In the genomic region with DNA sequence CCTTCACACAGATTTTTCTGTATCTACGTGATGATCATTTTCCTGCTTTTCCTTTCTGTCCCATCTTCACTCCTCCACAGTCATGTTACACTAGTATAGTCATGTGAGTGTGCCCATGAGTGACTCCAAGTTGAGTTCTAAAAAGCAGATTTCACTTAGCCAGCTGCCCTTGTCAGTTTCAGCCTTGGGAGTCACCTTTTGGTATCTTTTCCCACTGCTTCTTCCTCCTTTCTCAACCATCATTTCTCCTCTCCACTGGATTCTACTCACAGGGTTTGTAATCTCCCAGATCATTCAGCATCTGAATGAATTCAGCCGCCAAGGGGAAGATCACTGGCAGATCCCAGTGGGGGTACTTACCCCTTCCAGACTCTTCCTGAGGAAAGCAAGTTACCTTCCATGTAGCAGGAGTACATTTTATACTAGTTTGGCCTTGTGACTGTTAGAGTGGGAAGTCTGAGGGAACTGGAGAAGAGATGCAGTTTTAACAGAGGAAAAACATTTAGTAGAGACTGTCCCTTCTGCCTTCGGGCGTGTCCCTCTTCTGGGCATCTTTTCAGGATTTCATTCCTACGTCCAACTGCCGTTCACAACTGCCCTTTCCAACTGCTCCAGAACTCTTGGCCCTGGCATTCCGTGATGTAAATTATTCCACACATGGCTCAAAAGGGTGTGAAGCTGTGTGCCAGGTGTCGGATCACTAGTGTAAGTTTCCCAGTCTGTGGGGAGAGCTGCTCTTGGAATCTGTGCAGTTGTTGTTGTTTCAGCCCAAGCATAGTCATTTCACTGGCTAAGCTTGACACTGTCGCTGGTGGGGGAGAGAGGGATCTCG, we compare ENCODE assay signal across 8 cellular contexts. TPM values are rescaled to one million over a fixed set of nuclear protein-coding genes. Genes with fewer than 3 reads are reported as not detected.
DNase-seq lines count a peak whose midpoint lies in the region; ATAC-seq and TF ChIP-seq lines count a peak whose summit lies in the region.

No MANE protein-coding gene starts in this region.

- H4K20me1 ChIP-seq in MM.1S (ENCODE audit: insufficient read depth, low read length): no peaks in the 10 kb centered on the region

- peaks cover 10% of the 10 kb centered on the region for H3K4me1 Mint-ChIP-seq in activated naive CD8-positive, alpha-beta T cell treated with anti-CD3 and anti-CD28 coated beads, Interleukin-2, amount 10 ng/mL, durations not matched to agents 7 days and 5 days

- H3K9me3 Mint-ChIP-seq in activated naive CD8-positive, alpha-beta T cell treated with anti-CD3 and anti-CD28 coated beads, Interleukin-2, amount 10 ng/mL, durations not matched to agents 7 days and 5 days: no peaks in the 10 kb centered on the region

- H3K27ac Mint-ChIP-seq in activated naive CD8-positive, alpha-beta T cell treated with anti-CD3 and anti-CD28 coated beads, Interleukin-2, amount 10 ng/mL, durations not matched to agents 7 days and 5 days: peak overlapping the region; percentile 74

- no peaks in the 10 kb centered on the region for H3K27me3 Mint-ChIP-seq in activated naive CD8-positive, alpha-beta T cell treated with anti-CD3 and anti-CD28 coated beads, Interleukin-2, amount 10 ng/mL, durations not matched to agents 7 days and 5 days

- H3F3A ChIP-seq in MM.1S (ENCODE audit: insufficient read depth, low read length): no peaks in the 10 kb centered on the region

- H3K4me3 Mint-ChIP-seq in activated naive CD8-positive, alpha-beta T cell treated with anti-CD3 and anti-CD28 coated beads, Interleukin-2, amount 10 ng/mL, durations not matched to agents 7 days and 5 days: no peak overlapping the region

- POLR2A ChIA-PET in activated naive CD8-positive, alpha-beta T cell treated with anti-CD3 and anti-CD28 coated beads, Interleukin-2, amount 10 ng/mL, durations not matched to agents 7 days and 5 days (lab: Charles Lee): no interaction called here

- peaks cover 41 to 49% of the 10 kb centered on the region in 2 donors for H3K4me1 ChIP-seq in gastrocnemius medialis
- H3K4me1 ChIP-seq in MM.1S (ENCODE audit: low read length): no peaks in the 10 kb centered on the region

- no peak overlapping the region for H3K4me2 ChIP-seq in MM.1S (ENCODE audit: low read depth, low read length)

- no peak for ATAC-seq in activated naive CD8-positive, alpha-beta T cell treated with anti-CD3 and anti-CD28 coated beads, Interleukin-2, amount 10 ng/mL, durations not matched to agents 7 days and 5 days (ENCODE audit: low read depth)
- peak; percentile 83 to 85 for ATAC-seq in gastrocnemius medialis
- ATAC-seq in HG02759 (IDR thresholded peaks at IDR 0.05; ENCODE audit: unreplicated experiment): no peak

- H3K36me3 ChIP-seq in gastrocnemius medialis (peaks cover 0 to 20% of the 10 kb centered on the region in 2 donors), MM.1S (replicated peaks; ENCODE audit: insufficient read depth, low read length) (no peaks in the 10 kb centered on the region; the same call in 1 of the 2 replicates)

- in situ Hi-C loops in gastrocnemius medialis (cut with MboI; ENCODE audit: low sequenced_read_pairs in 4 of 4): no loop called here

- no peak for TF ChIP-seq POLR2A in gastrocnemius medialis (IDR thresholded peaks at IDR 0.05)

- TF ChIP-seq CTCF in gastrocnemius medialis (IDR thresholded peaks at IDR 0.05 in 4 of 5, conservative IDR thresholded peaks at IDR 0.05 in 1 of 5): no peak
- no peak for TF ChIP-seq CTCF in MM.1S (IDR thresholded peaks at IDR 0.05; ENCODE audit: low read length)

- no peaks in the 10 kb centered on the region for H3K9me3 ChIP-seq in gastrocnemius medialis
- no peaks in the 10 kb centered on the region for H3K9me3 ChIP-seq in MM.1S (replicated peaks; ENCODE audit: insufficient read depth, low read length)

- peak; percentile 41 for DNase-seq in EH (ENCODE audit: low read depth)
- DNase-seq in activated naive CD8-positive, alpha-beta T cell treated with anti-CD3 and anti-CD28 coated beads, Interleukin-2, amount 10 ng/mL, durations not matched to agents 7 days and 5 days: no peak
- DNase-seq in iPS-NIHi11 (ENCODE audit: low spot score): peak; percentile 39
- peak; percentile 51 to 80 for DNase-seq in gastrocnemius medialis
- no peak for DNase-seq in stimulated activated CD4-positive, alpha-beta T cell treated with anti-CD3 and anti-CD28 coated beads, Interleukin-15, amount 100 ng/mL, for 24 hours
- no peak for DNase-seq in effector CD4-positive, alpha-beta T cell
- DNase-seq in MM.1S: no peak

- H3K27me3 ChIP-seq in gastrocnemius medialis (no peaks in the 10 kb centered on the region), MM.1S (replicated peaks; ENCODE audit: insufficient read depth, low read length) (no peaks in the 10 kb centered on the region)

- intact Hi-C loops in gastrocnemius medialis (cut with DNase I; ENCODE audit: low total_unique reads): loop anchor here (2.0 kb wide), 2 partner anchors 34 to 74 kb away; partner anchors contain the start of gene TBCC

- no peak overlapping the region for H2AFZ ChIP-seq in MM.1S (ENCODE audit: low read length)

- peaks cover 13% of the 10 kb centered on the region for H3K36me3 Mint-ChIP-seq in activated naive CD8-positive, alpha-beta T cell treated with anti-CD3 and anti-CD28 coated beads, Interleukin-2, amount 10 ng/mL, durations not matched to agents 7 days and 5 days

- no peak overlapping the region for H3K9ac ChIP-seq in MM.1S (ENCODE audit: low read length)

- peaks cover 7% of the 10 kb centered on the region for H3K79me2 ChIP-seq in MM.1S (ENCODE audit: low read length)

- H3K27ac ChIP-seq in gastrocnemius medialis: peak overlapping the region; percentile 77 to 94 (median 84)
- H3K27ac ChIP-seq in MM.1S (ENCODE audit: low read length): no peak overlapping the region

- no peaks in the 10 kb centered on the region for H3K9me2 ChIP-seq in MM.1S (replicated peaks; ENCODE audit: insufficient read depth, low read length)

- H3K4me3 ChIP-seq in gastrocnemius medialis: peak overlapping the region; percentile 23 to 46 (median 38)
- H3K4me3 ChIP-seq in MM.1S (ENCODE audit: low read length): no peak overlapping the region

RNA-seq across cellular contexts. Expression of gene BICRAL, which starts 38.9 kb away (rescaled TPM):
- total RNA-seq in activated naive CD8-positive, alpha-beta T cell treated with anti-CD3 and anti-CD28 coated beads, Interleukin-2, amount 10 ng/mL, durations not matched to agents 7 days and 5 days: 10 to 100 TPM; 28.3 to 29.6 TPM
- total RNA-seq in gastrocnemius medialis: 10 to 100 TPM in 2 of 4 donors, 1 to 10 TPM in 2; 7.9 to 10.2 (median 9.7) TPM

RNA-seq across cellular contexts. Expression of gene RPL7L1, which starts 58.7 kb away (rescaled TPM):
- total RNA-seq in activated naive CD8-positive, alpha-beta T cell treated with anti-CD3 and anti-CD28 coated beads, Interleukin-2, amount 10 ng/mL, durations not matched to agents 7 days and 5 days: 10 to 100 TPM; 77.6 to 79.3 TPM
- 10 to 100 TPM; 59.6 to 87.1 (median 65.2) TPM for total RNA-seq in gastrocnemius medialis

Comparison
In these comparisons a context has a peak if more than half of its experiments do, and no peak if none do; other contexts are left out.
1. DNase-seq: peak in EH (single experiment), iPS-NIHi11 (single experiment) and gastrocnemius medialis (2 of 2); none in activated naive CD8-positive, alpha-beta T cell treated with anti-CD3 and anti-CD28 coated beads, Interleukin-2, amount 10 ng/mL, durations not matched to agents 7 days and 5 days (single experiment), stimulated activated CD4-positive, alpha-beta T cell treated with anti-CD3 and anti-CD28 coated beads, Interleukin-15, amount 100 ng/mL, for 24 hours (single experiment), effector CD4-positive, alpha-beta T cell (single experiment) and MM.1S (single experiment).
2. ATAC-seq: peak in gastrocnemius medialis (2 of 2); none in activated naive CD8-positive, alpha-beta T cell treated with anti-CD3 and anti-CD28 coated beads, Interleukin-2, amount 10 ng/mL, durations not matched to agents 7 days and 5 days (single experiment) and HG02759 (single experiment).